Comparison of ENCODE assay signal across 19 cellular contexts in the genomic region with DNA sequence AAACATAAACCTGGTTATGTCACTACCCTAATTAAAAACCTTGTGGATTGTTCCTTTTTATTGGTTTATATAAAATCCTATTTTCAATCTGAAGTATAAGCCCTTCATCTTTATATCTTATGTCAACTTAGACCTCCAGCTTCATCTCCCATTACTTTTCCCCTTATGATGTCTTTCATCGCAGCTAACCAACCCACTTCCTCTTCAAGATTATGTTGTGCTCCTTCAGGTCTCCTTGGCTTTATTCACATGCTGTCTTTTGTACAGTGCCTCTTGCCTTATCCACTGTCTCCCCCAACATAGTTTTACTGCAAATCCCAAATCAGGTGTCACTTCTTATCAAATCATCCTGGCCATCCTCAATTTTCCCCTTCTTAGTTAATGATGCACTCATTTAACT.
"Had no signal": no experiment of that assay in that cellular context is flagged by ENCODE, and none has a peak within 500 bp of the region (broad histone marks: within the 10 kb centered on the region; RNA-seq: fewer than 3 reads in every experiment).

No MANE protein-coding gene starts in this region.

- H3K9me3 Mint-ChIP-seq: activated T-helper 1 cell treated with anti-CD3 and anti-CD28 coated beads, Interleukin-12 subunit alpha, Interleukin-12 subunit beta, Interleukin-2, Interleukin-4 antibody, amounts not matched to agents 30 ng/mL and 10 ng/mL and 1 ng/mL, durations not matched to agents 14 hours and 24 hours and 36 hours; effector memory CD8-positive, alpha-beta T cell; immature natural killer cell; memory B cell; naive B cell; stimulated activated naive CD8-positive, alpha-beta T cell treated with anti-CD3 and anti-CD28 coated beads, Interleukin-15, Interleukin-2, amounts not matched to agents 100 ng/mL and 50 ng/mL, for 24 hours had no signal

- H3K4me1 ChIP-seq: esophagus squamous epithelium, psoas muscle had no signal

- H3K4me3 Mint-ChIP-seq: activated naive CD8-positive, alpha-beta T cell; activated T-helper 1 cell treated with anti-CD3 and anti-CD28 coated beads, Interleukin-12 subunit alpha, Interleukin-12 subunit beta, Interleukin-2, Interleukin-4 antibody, amounts not matched to agents 30 ng/mL and 10 ng/mL and 1 ng/mL, durations not matched to agents 14 hours and 24 hours and 36 hours; effector memory CD8-positive, alpha-beta T cell; immature natural killer cell; memory B cell; naive B cell; stimulated activated naive CD8-positive, alpha-beta T cell treated with anti-CD3 and anti-CD28 coated beads, Interleukin-15, Interleukin-2, amounts not matched to agents 100 ng/mL and 50 ng/mL, for 24 hours had no signal

- H3K27ac Mint-ChIP-seq: activated naive CD8-positive, alpha-beta T cell; activated T-helper 1 cell treated with anti-CD3 and anti-CD28 coated beads, Interleukin-12 subunit alpha, Interleukin-12 subunit beta, Interleukin-2, Interleukin-4 antibody, amounts not matched to agents 30 ng/mL and 10 ng/mL and 1 ng/mL, durations not matched to agents 14 hours and 24 hours and 36 hours; memory B cell; stimulated activated naive CD8-positive, alpha-beta T cell treated with anti-CD3 and anti-CD28 coated beads, Interleukin-15, Interleukin-2, amounts not matched to agents 100 ng/mL and 50 ng/mL, for 24 hours had no signal

- H3K36me3 ChIP-seq: esophagus squamous epithelium, ovary, transverse colon, uterus had no signal

- DNase-seq: activated CD4-positive, alpha-beta T cell treated with anti-CD3 and anti-CD28 coated beads for 1 hour; activated T-cell treated with anti-CD3 and anti-CD28 coated beads for 4 hours; amygdala; effector memory CD8-positive, alpha-beta T cell; esophagus squamous epithelium; immature natural killer cell; kidney glomerular epithelial cell; mucosa of descending colon; naive B cell; ovary; psoas muscle; right cardiac atrium; stimulated activated CD4-positive, alpha-beta T cell treated with anti-CD3 and anti-CD28 coated beads, Interleukin-2, amount 100 ng/mL, for 24 hours; transverse colon; uterus had no signal

- H3K27me3 ChIP-seq: esophagus squamous epithelium, ovary, transverse colon, uterus had no signal

- ATAC-seq: effector memory CD8-positive, alpha-beta T cell; mucosa of descending colon; psoas muscle; right cardiac atrium had no signal

- H3K36me3 Mint-ChIP-seq: immature natural killer cell, naive B cell had no signal

- H3K27ac ChIP-seq: esophagus squamous epithelium, ovary, psoas muscle, transverse colon, uterus had no signal

- H3K4me3 ChIP-seq: esophagus squamous epithelium, mucosa of descending colon, ovary, psoas muscle, transverse colon, uterus had no signal

- H3K27me3 Mint-ChIP-seq: activated naive CD8-positive, alpha-beta T cell; effector memory CD8-positive, alpha-beta T cell; memory B cell; naive B cell; stimulated activated naive CD8-positive, alpha-beta T cell treated with anti-CD3 and anti-CD28 coated beads, Interleukin-15, Interleukin-2, amounts not matched to agents 100 ng/mL and 50 ng/mL, for 24 hours had no signal
